In genomic region chr3:102979682-102980378, GRCh38 we compare ENCODE assay signal across 10 cellular contexts.
DNase-seq lines count a peak whose midpoint lies in the region; ATAC-seq and TF ChIP-seq lines count a peak whose summit lies in the region.
"Had no signal": no experiment of that assay in that cellular context is flagged by ENCODE, and none has a peak within 500 bp of the region (broad histone marks: within the 10 kb centered on the region; RNA-seq: fewer than 3 reads in every experiment).

No MANE protein-coding gene starts in this region.

- H3K4me1 Mint-ChIP-seq in nephron progenitor cell, result no peaks in the 10 kb centered on the region
- H3K4me1 Mint-ChIP-seq: activated T-helper 17 cell treated with anti-CD3 and anti-CD28 coated beads, Interleukin-2, amount 50 U/mL, for 72 hours had no signal

- peak overlapping the region in 1 of 4 donors; percentile 22 for H3K4me3 ChIP-seq in adrenal gland
- H3K4me3 ChIP-seq in gastrocnemius medialis, result no peak overlapping the region

- H3K27me3 ChIP-seq in adrenal gland (no peaks in the 10 kb centered on the region), gastrocnemius medialis (no peaks in the 10 kb centered on the region)

- H3K27ac ChIP-seq in adrenal gland (peak overlapping the region in 3 of 5 donors; percentile 2 to 60 (median 58)), gastrocnemius medialis (no peak overlapping the region)

- no peaks in the 10 kb centered on the region for H3K36me3 Mint-ChIP-seq in nephron progenitor cell (ENCODE audit: low read depth)

- H3K4me1 ChIP-seq in adrenal gland (replicated peaks in 1 of 2) (peaks cover 0 to 9% of the 10 kb centered on the region in 2 donors), gastrocnemius medialis (no peaks in the 10 kb centered on the region)

- ATAC-seq in left cardiac atrium (peak; percentile 90 to 100), gastrocnemius medialis (peak in 1 of 2 donors; percentile 42), GM18907 (IDR thresholded peaks at IDR 0.05; ENCODE audit: unreplicated experiment) (no peak), GM19351 (IDR thresholded peaks at IDR 0.05; ENCODE audit: unreplicated experiment) (no peak)
- ATAC-seq: activated T-helper 17 cell treated with anti-CD3 and anti-CD28 coated beads, Interleukin-2, amount 50 U/mL, for 72 hours had no signal

- H3K27me3 Mint-ChIP-seq in nephron progenitor cell (ENCODE audit: low read depth, poor library complexity), result no peaks in the 10 kb centered on the region
- H3K27me3 Mint-ChIP-seq: activated T-helper 17 cell treated with anti-CD3 and anti-CD28 coated beads, Interleukin-2, amount 50 U/mL, for 72 hours had no signal

- WGBS in adrenal gland, 4 donors, result 34 to 39% (median 35%) methylated on average over 4 of the region's 4 CpGs

- peak; percentile 83 for DNase-seq in GM04503 (ENCODE audit: low read depth)
- peak; percentile 88 to 96 (median 95) for DNase-seq in adrenal gland
- peak; percentile 90 for DNase-seq in left cardiac atrium
- peak; percentile 45 to 51 for DNase-seq in gastrocnemius medialis
- DNase-seq in NCI-H510A (lab: John Stamatoyannopoulos, UW), result no peak
- DNase-seq in nephron progenitor cell, result no peak
- DNase-seq: KG1 had no signal

- H3K9me3 ChIP-seq in adrenal gland (replicated peaks in 1 of 3) (no peaks in the 10 kb centered on the region), gastrocnemius medialis (no peaks in the 10 kb centered on the region)

- no peaks in the 10 kb centered on the region for H3K9me3 Mint-ChIP-seq in nephron progenitor cell

- in situ Hi-C loops in gastrocnemius medialis (cut with MboI; ENCODE audit: low sequenced_read_pairs in 4 of 4), result no loop called here

- H3K4me3 Mint-ChIP-seq in nephron progenitor cell, result no peak overlapping the region
- H3K4me3 Mint-ChIP-seq: activated T-helper 17 cell treated with anti-CD3 and anti-CD28 coated beads, Interleukin-2, amount 50 U/mL, for 72 hours had no signal

- intact Hi-C loops in adrenal gland (cut with DNase I), result no loop called here
- intact Hi-C loops in left cardiac atrium (cut with DNase I), result no loop called here
- intact Hi-C loops in gastrocnemius medialis (cut with DNase I; ENCODE audit: low total_unique reads), result no loop called here

- TF ChIP-seq POLR2A in adrenal gland (IDR thresholded peaks at IDR 0.05) (no peak), gastrocnemius medialis (IDR thresholded peaks at IDR 0.05) (no peak)

- H3K36me3 ChIP-seq in adrenal gland (replicated peaks in 1 of 2), result no peaks in the 10 kb centered on the region
- H3K36me3 ChIP-seq in gastrocnemius medialis, result no peaks in the 10 kb centered on the region

- TF ChIP-seq CTCF in adrenal gland (IDR thresholded peaks at IDR 0.05) (no peak), gastrocnemius medialis (IDR thresholded peaks at IDR 0.05 in 4 of 5, conservative IDR thresholded peaks at IDR 0.05 in 1 of 5) (no peak), nephron progenitor cell (IDR thresholded peaks at IDR 0.05) (no peak)

- H3K27ac Mint-ChIP-seq in nephron progenitor cell, result no peak overlapping the region
- H3K27ac Mint-ChIP-seq: activated T-helper 17 cell treated with anti-CD3 and anti-CD28 coated beads, Interleukin-2, amount 50 U/mL, for 72 hours had no signal

Comparison
In these comparisons a context has a peak if more than half of its experiments do, and no peak if none do; other contexts are left out.
1. DNase-seq: peak in GM04503 (single experiment), adrenal gland (7 of 7), left cardiac atrium (single experiment) and gastrocnemius medialis (2 of 2); none in NCI-H510A (single experiment) and nephron progenitor cell (single experiment).
2. H3K27ac ChIP-seq: peak in adrenal gland (3 of 5); none in gastrocnemius medialis (0 of 4).
3. ATAC-seq: peak in left cardiac atrium (2 of 2); none in GM18907 (single experiment) and GM19351 (single experiment).